Comparison of ENCODE assay signal across 25 cellular contexts in the genomic region with DNA sequence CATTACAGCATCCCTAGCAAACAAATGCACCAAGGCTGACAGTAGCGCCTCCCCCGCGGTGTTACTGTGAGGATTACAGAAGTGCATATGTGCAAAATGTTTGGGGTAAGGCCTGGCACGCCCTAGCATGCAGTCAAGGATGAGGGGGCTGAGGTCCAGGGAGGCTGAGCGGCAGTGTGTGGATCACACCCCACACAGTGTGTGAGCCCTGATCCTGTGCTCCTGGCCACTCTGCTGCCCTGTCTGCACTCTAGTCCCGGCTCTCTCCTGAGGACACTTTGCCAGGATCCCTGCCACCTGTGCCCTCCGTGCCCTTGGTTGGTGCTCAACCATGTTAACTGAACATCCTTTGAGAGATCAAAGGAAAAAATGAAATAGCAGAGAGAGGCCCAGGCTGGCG.
"Had no signal": no experiment of that assay in that cellular context is flagged by ENCODE, and none has a peak within 500 bp of the region (broad histone marks: within the 10 kb centered on the region; RNA-seq: fewer than 3 reads in every experiment).

No MANE protein-coding gene starts in this region.

- H3K27ac Mint-ChIP-seq: IgD-negative memory B cell had no signal

- H3K4me3 ChIP-seq: K562, SJSA1, SK-N-MC had no signal

- H3K9me3 ChIP-seq: SJSA1 had no signal

- H3K4me2 ChIP-seq: KMS-11 had no signal

- H3K4me1 ChIP-seq: SJSA1 had no signal

- ATAC-seq: HepG2, K562, Panc1, PC-3 had no signal

- H3K27ac ChIP-seq: KMS-11, RWPE1, SJSA1, SK-N-MC had no signal

- DNase-seq: Kasumi-1, MM.1S, NCI-H1092 treated with DMSO at 0.1 percent for 48 hours, NCI-H1436, NCI-H187, NCI-H2029, NCI-H2081 treated with DMSO at 0.1 percent for 48 hours, NCI-H2171, NCI-H226, NCI-H446, NCI-H510A, NCI-H524 treated with DMSO at 0.1 percent for 48 hours, NCI-H69, NCI-H774, PC-3, Right ventricle myocardium superior, SIG-M5 had no signal

- H3K27me3 ChIP-seq: SJSA1 had no signal

- H3K4me1 Mint-ChIP-seq: IgD-negative memory B cell had no signal

- H3K4me3 Mint-ChIP-seq: IgD-negative memory B cell had no signal

- H3K9ac ChIP-seq: KMS-11 had no signal

- H3K36me3 Mint-ChIP-seq: IgD-negative memory B cell had no signal

- H3K36me3 ChIP-seq: SJSA1 had no signal
